ENCODE assay signal across 9 cellular contexts in the genomic region with DNA sequence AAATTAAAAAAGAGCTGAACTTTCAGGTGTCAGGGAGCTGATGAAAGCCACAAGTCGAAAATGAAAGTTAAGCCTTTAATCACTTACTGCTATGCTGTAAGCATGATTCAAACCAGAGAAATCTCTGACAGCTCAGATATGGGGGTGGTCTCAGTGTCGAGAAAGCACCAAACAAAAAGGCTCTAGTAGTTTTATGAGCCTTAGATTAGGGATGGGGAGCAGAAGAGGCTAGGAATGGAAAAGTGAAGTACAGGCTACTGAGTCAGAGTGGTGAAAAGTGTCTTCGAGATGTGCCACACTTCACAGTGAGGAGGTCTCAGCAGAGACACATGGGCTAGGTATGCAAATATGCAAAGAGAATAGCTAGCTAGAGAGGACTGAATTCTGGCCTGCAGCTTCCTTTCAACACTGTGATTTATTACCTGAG.
DNase-seq lines count a peak whose midpoint lies in the region; ATAC-seq and TF ChIP-seq lines count a peak whose summit lies in the region.
"Had no signal": no experiment of that assay in that cellular context is flagged by ENCODE, and none has a peak within 500 bp of the region (broad histone marks: within the 10 kb centered on the region; RNA-seq: fewer than 3 reads in every experiment).

No MANE protein-coding gene starts in this region.

- H3K4me1 Mint-ChIP-seq in activated CD4-positive, alpha-beta T cell treated with anti-CD3 and anti-CD28 coated beads for 36 hours: peaks cover 2% of the 10 kb centered on the region
- peaks cover 2% of the 10 kb centered on the region for H3K4me1 Mint-ChIP-seq in neural progenitor cell

- CTCF ChIA-PET in activated CD4-positive, alpha-beta T cell treated with anti-CD3 and anti-CD28 coated beads for 36 hours (lab: Charles Lee): no interaction called here

- H3K9me3 ChIP-seq in smooth muscle cell (replicated peaks; ENCODE audit: low read depth) (no peaks in the 10 kb centered on the region), neural progenitor cell (ENCODE audit: low read depth) (no peaks in the 10 kb centered on the region)

- H3K36me3 ChIP-seq in smooth muscle cell (ENCODE audit: low read depth) (no peaks in the 10 kb centered on the region), neural progenitor cell (no peaks in the 10 kb centered on the region)

- 1% methylated on average over 3 of the region's 3 CpGs for WGBS in smooth muscle cell (ENCODE audit: low lambda C conversion rate)

- H3K79me2 ChIP-seq in smooth muscle cell (ENCODE audit: low read depth): no peaks in the 10 kb centered on the region
- H3K79me2 ChIP-seq in neural progenitor cell (ENCODE audit: low read depth): no peaks in the 10 kb centered on the region

- no peaks in the 10 kb centered on the region for H4K20me1 ChIP-seq in smooth muscle cell (ENCODE audit: low read depth)
- no peaks in the 10 kb centered on the region for H4K20me1 ChIP-seq in neural progenitor cell (ENCODE audit: low read depth)

- peaks cover 23% of the 10 kb centered on the region for H3K27me3 ChIP-seq in smooth muscle cell (ENCODE audit: low read depth)
- H3K27me3 ChIP-seq in neural progenitor cell: no peaks in the 10 kb centered on the region

- POLR2A ChIA-PET in activated CD4-positive, alpha-beta T cell treated with anti-CD3 and anti-CD28 coated beads for 36 hours (lab: Charles Lee): no interaction called here

- H3F3A ChIP-seq in smooth muscle cell (ENCODE audit: low read depth): peaks cover 10% of the 10 kb centered on the region
- no peaks in the 10 kb centered on the region for H3F3A ChIP-seq in neural progenitor cell (ENCODE audit: low read depth)

- H3K4me3 ChIP-seq in smooth muscle cell (peak overlapping the region; percentile 15), neural progenitor cell (no peak overlapping the region)

- intact Hi-C loops in activated CD4-positive, alpha-beta T cell treated with anti-CD3 and anti-CD28 coated beads for 36 hours (cut with DNase I, micrococcal nuclease): no loop called here

- H2AFZ ChIP-seq in smooth muscle cell (ENCODE audit: low read depth) (no peak overlapping the region), neural progenitor cell (replicated peaks) (no peak overlapping the region)

- no peaks in the 10 kb centered on the region for H3K36me3 Mint-ChIP-seq in activated CD4-positive, alpha-beta T cell treated with anti-CD3 and anti-CD28 coated beads for 36 hours (ENCODE audit: low read depth)
- no peaks in the 10 kb centered on the region for H3K36me3 Mint-ChIP-seq in neural progenitor cell

- peak; percentile 78 for ATAC-seq in activated CD4-positive, alpha-beta T cell treated with anti-CD3 and anti-CD28 coated beads for 36 hours
- ATAC-seq in HG02588 (IDR thresholded peaks at IDR 0.05; ENCODE audit: unreplicated experiment): peak; percentile 98
- ATAC-seq: SK-N-SH treated with all-trans-retinoic acid at 6 μM for 48 hours had no signal

- TF ChIP-seq CTCF in smooth muscle cell (IDR thresholded peaks at IDR 0.05; ENCODE audit: borderline replicate concordance, insufficient read depth, poor library complexity, severe bottlenecking): no peak
- TF ChIP-seq CTCF in neural progenitor cell (IDR thresholded peaks at IDR 0.05): no peak

- no peak overlapping the region for H3K4me3 Mint-ChIP-seq in activated CD4-positive, alpha-beta T cell treated with anti-CD3 and anti-CD28 coated beads for 36 hours
- H3K4me3 Mint-ChIP-seq in neural progenitor cell: no peak overlapping the region

- no peaks in the 10 kb centered on the region for H3K27me3 Mint-ChIP-seq in activated CD4-positive, alpha-beta T cell treated with anti-CD3 and anti-CD28 coated beads for 36 hours
- no peaks in the 10 kb centered on the region for H3K27me3 Mint-ChIP-seq in neural progenitor cell (ENCODE audit: insufficient read depth, low read depth)

- no peak for DNase-seq in activated CD4-positive, alpha-beta T cell treated with anti-CD3 and anti-CD28 coated beads for 36 hours
- DNase-seq in activated CD4-positive, alpha-beta T cell treated with anti-CD3 and anti-CD28 coated beads, Interleukin-2, amount 50 U/mL, for 48 hours: no peak
- DNase-seq in LHCN-M2 (ENCODE audit: low read depth): peak; percentile 5
- DNase-seq in smooth muscle cell (lab: John Stamatoyannopoulos, UW; ENCODE audit: unreplicated experiment): no peak
- DNase-seq in NCI-H2029 (lab: John Stamatoyannopoulos, UW): no peak
- DNase-seq in midbrain (lab: John Stamatoyannopoulos, UW): no peak
- DNase-seq in neural progenitor cell (ENCODE audit: low spot score): no peak

- H3K27ac Mint-ChIP-seq in activated CD4-positive, alpha-beta T cell treated with anti-CD3 and anti-CD28 coated beads for 36 hours: no peak overlapping the region
- no peak overlapping the region for H3K27ac Mint-ChIP-seq in neural progenitor cell

- H3K4me1 ChIP-seq in smooth muscle cell (ENCODE audit: low read depth) (peaks cover 4% of the 10 kb centered on the region), neural progenitor cell (no peaks in the 10 kb centered on the region)

- no peaks in the 10 kb centered on the region for H3K9me3 Mint-ChIP-seq in activated CD4-positive, alpha-beta T cell treated with anti-CD3 and anti-CD28 coated beads for 36 hours (ENCODE audit: low read depth)
- peaks cover 4% of the 10 kb centered on the region for H3K9me3 Mint-ChIP-seq in neural progenitor cell

- H3K27ac ChIP-seq in smooth muscle cell (ENCODE audit: low read depth) (peak overlapping the region; percentile 45), neural progenitor cell (no peak overlapping the region)

- H3K9ac ChIP-seq in smooth muscle cell (ENCODE audit: low read depth) (no peak overlapping the region), neural progenitor cell (no peak overlapping the region)

- H3K4me2 ChIP-seq in smooth muscle cell (peak overlapping the region; percentile 55), neural progenitor cell (no peak overlapping the region)
